Comparison of ENCODE assay signal across 8 cellular contexts in the genomic region with DNA sequence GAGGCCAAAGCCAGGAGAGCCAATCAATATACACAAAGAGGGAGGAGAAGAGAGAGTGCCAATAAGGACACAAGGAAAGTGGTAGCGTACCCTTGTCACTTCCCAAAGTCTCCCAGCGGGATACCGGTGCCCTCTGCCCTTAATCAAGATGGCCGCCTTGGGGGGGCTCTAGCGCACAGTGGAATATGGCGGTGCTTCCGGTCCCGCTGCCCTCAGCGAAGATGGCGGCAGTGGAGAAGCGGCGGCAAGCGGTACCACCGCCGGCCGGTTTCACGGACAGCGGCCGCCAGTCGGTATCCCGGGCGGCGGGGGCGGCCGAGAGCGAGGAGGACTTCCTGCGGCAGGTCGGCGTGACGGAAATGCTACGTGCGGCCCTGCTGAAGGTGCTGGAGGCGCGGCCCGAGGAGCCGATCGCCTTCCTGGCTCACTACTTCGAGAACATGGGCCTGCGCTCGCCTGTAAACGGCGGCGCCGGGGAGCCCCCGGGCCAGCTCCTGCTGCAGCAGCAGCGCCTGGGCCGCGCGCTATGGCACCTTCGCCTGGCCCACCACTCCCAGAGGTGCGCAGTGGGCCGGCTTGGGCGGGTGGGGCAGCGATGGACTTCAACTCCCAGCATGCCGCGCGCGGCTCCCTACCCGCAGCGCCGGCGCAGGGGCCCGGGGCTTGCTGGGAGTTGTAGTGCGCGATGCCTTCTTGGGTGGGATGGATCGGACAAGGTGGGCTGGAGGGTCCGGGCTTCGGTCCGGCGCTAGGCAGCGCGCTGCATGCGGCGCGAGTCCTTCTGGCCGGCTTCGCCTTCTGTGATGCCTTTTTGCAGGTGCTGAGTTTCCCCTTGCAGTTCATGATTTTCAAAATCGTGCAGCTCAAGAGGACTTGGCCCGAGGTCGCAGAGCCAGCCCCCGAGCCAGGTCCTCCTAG. TPM values are rescaled to one million over a fixed set of nuclear protein-coding genes. Genes with fewer than 3 reads are reported as not detected.
A peak's percentile ranks its signal among the peaks of the same experiment; 100 is the strongest.
DNase-seq lines count a peak whose midpoint lies in the region; ATAC-seq and TF ChIP-seq lines count a peak whose summit lies in the region.

A gene with protein sequence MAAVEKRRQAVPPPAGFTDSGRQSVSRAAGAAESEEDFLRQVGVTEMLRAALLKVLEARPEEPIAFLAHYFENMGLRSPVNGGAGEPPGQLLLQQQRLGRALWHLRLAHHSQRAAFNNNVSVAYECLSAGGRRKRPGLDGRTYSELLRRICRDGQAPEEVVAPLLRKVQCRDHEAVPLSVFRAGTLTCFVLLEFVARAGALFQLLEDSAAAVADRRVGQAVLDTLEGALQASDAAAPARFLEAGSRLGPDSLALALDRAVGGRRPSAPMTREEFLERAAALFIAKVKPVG (plus strand): TSS at position 212 of the 918 bp plus-strand sequence. CDS start 10 bp downstream, at position 222.

- H3K4me3 ChIP-seq in ectodermal cell (ENCODE audit: insufficient read depth, low read depth, low read length) = peak within 1 kb of the TSS; percentile 99
- H3K4me3 ChIP-seq in lung = peak within 1 kb of the TSS; percentile 84

- peak within 1 kb of the TSS; percentile 91 for H3K4me3 Mint-ChIP-seq in activated CD8-positive, alpha-beta T cell treated with anti-CD3 and anti-CD28 coated beads for 36 hours

- no peaks in the 10 kb centered on the region for H3K9me3 Mint-ChIP-seq in activated CD8-positive, alpha-beta T cell treated with anti-CD3 and anti-CD28 coated beads for 36 hours

- peaks cover 4% of the 10 kb centered on the region for H3K36me3 Mint-ChIP-seq in activated CD8-positive, alpha-beta T cell treated with anti-CD3 and anti-CD28 coated beads for 36 hours (ENCODE audit: low read depth)

- H3K27ac ChIP-seq in ectodermal cell (ENCODE audit: insufficient read depth, low read depth, low read length, poor library complexity, severe bottlenecking) (peak within 1 kb of the TSS; percentile 99), lung (ENCODE audit: low read depth in 1 of 2, low read length in 1 of 2) (peak within 1 kb of the TSS; percentile 92 to 98)

- no peak for TF ChIP-seq CTCF in activated CD8-positive, alpha-beta T cell treated with anti-CD3 and anti-CD28 coated beads for 36 hours (IDR thresholded peaks at IDR 0.05)
- TF ChIP-seq CTCF in lung (IDR thresholded peaks at IDR 0.05; ENCODE audit: control extremely low read depth, extremely low read depth) = no peak

- H3K9me3 ChIP-seq in ectodermal cell (ENCODE audit: control insufficient read depth, low read length) = no peaks in the 10 kb centered on the region
- no peaks in the 10 kb centered on the region for H3K9me3 ChIP-seq in lung (ENCODE audit: control insufficient read depth in 2 of 2, insufficient read depth in 1 of 2, low read length in 1 of 2)

- CTCF ChIA-PET in activated CD8-positive, alpha-beta T cell treated with anti-CD3 and anti-CD28 coated beads for 36 hours (lab: Charles Lee) = interaction anchor here (0.7 to 2.3 kb wide), 11 partner anchors 9 to 164 kb away, joined by 3 to 22 read pairs (median 7); a partner anchor contains a TSS

- peak within 1 kb of the TSS; percentile 99 for H3K27ac Mint-ChIP-seq in activated CD8-positive, alpha-beta T cell treated with anti-CD3 and anti-CD28 coated beads for 36 hours

- POLR2A ChIA-PET in activated CD8-positive, alpha-beta T cell treated with anti-CD3 and anti-CD28 coated beads for 36 hours (lab: Charles Lee) = interaction anchor here (0.8 to 1.3 kb wide), 5 partner anchors 10 to 65 kb away, joined by 3 to 10 read pairs (median 5); a partner anchor contains a TSS

- peaks cover 36% of the 10 kb centered on the region for H3K4me1 Mint-ChIP-seq in activated CD8-positive, alpha-beta T cell treated with anti-CD3 and anti-CD28 coated beads for 36 hours (ENCODE audit: low read depth)

- intact Hi-C loops in activated CD8-positive, alpha-beta T cell treated with anti-CD3 and anti-CD28 coated beads for 36 hours (cut with micrococcal nuclease) = no loop called here

- WGBS in ectodermal cell, 2 experiments = 2% methylated on average over 81 of the region's 81 CpGs
- WGBS in lung, 2 donors = 1 to 2% methylated on average over 70 to 81 of the region's 81 CpGs

- peaks cover 17% of the 10 kb centered on the region for H3K4me1 ChIP-seq in ectodermal cell (ENCODE audit: control insufficient read depth, insufficient read depth, low read length)
- peaks cover 0 to 14% of the 10 kb centered on the region in 2 donors for H3K4me1 ChIP-seq in lung (ENCODE audit: control insufficient read depth in 2 of 2, insufficient read depth in 2 of 2, low read length in 2 of 2)

- peak; percentile 89 for DNase-seq in Ammon's horn (ENCODE audit: low spot score)
- peak; percentile 36 for DNase-seq in NCI-H526 treated with DMSO at 0.1 percent for 48 hours (lab: John Stamatoyannopoulos, UW)
- peak; percentile 90 for DNase-seq in activated CD8-positive, alpha-beta T cell treated with anti-CD3 and anti-CD28 coated beads for 36 hours
- peak; percentile 73 for DNase-seq in lung (ENCODE audit: low spot score)
- peak; percentile 45 to 86 (median 75) for DNase-seq in stimulated activated CD4-positive, alpha-beta T cell treated with anti-CD3 and anti-CD28 coated beads, TNF-alpha, amount 100 ng/mL, for 24 hours (ENCODE audit: low read depth in 3 of 3)

- ATAC-seq in GM19025 (IDR thresholded peaks at IDR 0.05; ENCODE audit: low read depth, unreplicated experiment) (peak; percentile 48), HG03196 (IDR thresholded peaks at IDR 0.05; ENCODE audit: unreplicated experiment) (peak; percentile 64), lung (ENCODE audit: insufficient read depth, low FRiP score) (peak; percentile 87)
- peak; percentile 54 for ATAC-seq in activated CD8-positive, alpha-beta T cell treated with anti-CD3 and anti-CD28 coated beads for 36 hours

- no peaks in the 10 kb centered on the region for H3K27me3 ChIP-seq in ectodermal cell (ENCODE audit: control insufficient read depth, insufficient read depth, low read length, poor library complexity, severe bottlenecking)
- no peaks in the 10 kb centered on the region for H3K27me3 ChIP-seq in lung (ENCODE audit: control insufficient read depth, insufficient read depth)

- H3K27me3 Mint-ChIP-seq in activated CD8-positive, alpha-beta T cell treated with anti-CD3 and anti-CD28 coated beads for 36 hours = no peaks in the 10 kb centered on the region

- H3K36me3 ChIP-seq in ectodermal cell (ENCODE audit: control insufficient read depth, insufficient read depth, low read length) (no peaks in the 10 kb centered on the region), lung (ENCODE audit: control insufficient read depth in 2 of 2, insufficient read depth in 2 of 2, low read length in 2 of 2) (peaks cover 0 to 4% of the 10 kb centered on the region in 2 donors)

RNA-seq across cellular contexts. Expression of the gene that starts here (rescaled TPM):
- 1 to 10 TPM; 8.9 to 9.3 TPM for total RNA-seq in activated CD8-positive, alpha-beta T cell treated with anti-CD3 and anti-CD28 coated beads for 36 hours
- 7.2 TPM for polyA plus RNA-seq in ectodermal cell (2013, experiment 1 of 4)
- polyA plus RNA-seq in ectodermal cell (2013, experiment 2 of 4) = 4.7 TPM
- 11.5 TPM for polyA plus RNA-seq in ectodermal cell (2013, experiment 3 of 4)
- 9.6 TPM for polyA plus RNA-seq in ectodermal cell (2013, experiment 4 of 4)
- 10 to 100 TPM; 12.2 to 31.7 TPM for total RNA-seq in lung
- 10 to 100 TPM; 19.4 to 32.7 TPM for polyA plus RNA-seq in lung

Comparison
In these comparisons a context has a peak if more than half of its experiments do, and no peak if none do; other contexts are left out.
1. Peak in every context shown above with its lines: DNase-seq, ATAC-seq, H3K4me3 ChIP-seq and H3K27ac ChIP-seq.
2. DNase-seq: peak in every context shown above with its lines; median percentile 90 in activated CD8-positive, alpha-beta T cell treated with anti-CD3 and anti-CD28 coated beads for 36 hours; 89 in Ammon's horn; 75 in stimulated activated CD4-positive, alpha-beta T cell treated with anti-CD3 and anti-CD28 coated beads, TNF-alpha, amount 100 ng/mL, for 24 hours; 73 in lung; 36 in NCI-H526 treated with DMSO at 0.1 percent for 48 hours.